In the genomic region with DNA sequence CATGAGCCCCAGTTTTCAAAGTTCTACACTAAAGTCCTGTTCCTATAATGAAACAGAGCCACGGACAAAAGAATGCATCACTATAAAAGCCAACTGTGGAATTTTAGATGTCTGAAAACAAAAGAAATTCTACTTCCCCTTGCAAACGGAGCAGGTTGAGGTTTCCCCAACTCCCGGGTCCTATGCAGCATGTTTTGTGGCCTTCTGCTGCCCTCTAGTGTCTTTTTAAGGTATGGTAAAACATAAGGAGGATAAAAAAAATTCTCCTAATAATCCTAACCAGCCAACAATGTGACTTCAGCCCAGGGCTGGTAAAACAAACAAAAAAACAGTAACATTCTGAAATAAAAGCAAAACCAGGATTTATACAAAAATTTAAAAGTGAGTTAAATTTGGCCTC, we compare ENCODE assay signal across 8 cellular contexts.
A peak's percentile ranks its signal among the peaks of the same experiment; 100 is the strongest.
DNase-seq lines count a peak whose midpoint lies in the region; ATAC-seq and TF ChIP-seq lines count a peak whose summit lies in the region.

No MANE protein-coding gene starts in this region.

- H3K36me3 Mint-ChIP-seq in T-helper 2 cell treated with Interferon-gamma antibody and Interleukin-4, amounts not matched to agents 5 μg/mL and 100 μg/mL, for 36 hours (ENCODE audit: low read depth) = no peaks in the 10 kb centered on the region

- peak overlapping the region; percentile 37 for H3K27ac ChIP-seq in WERI-Rb-1

- H3K9me3 Mint-ChIP-seq in T-helper 2 cell treated with Interferon-gamma antibody and Interleukin-4, amounts not matched to agents 5 μg/mL and 100 μg/mL, for 36 hours = no peaks in the 10 kb centered on the region

- peak overlapping the region; percentile 54 for H3K4me3 ChIP-seq in WERI-Rb-1 (ENCODE audit: low read depth, low read length)

- TF ChIP-seq CTCF in WERI-Rb-1 (IDR thresholded peaks at IDR 0.05; ENCODE audit: low read depth, low read length) = peak; percentile 49; the same call in 1 of the 2 replicates

- H3K27ac Mint-ChIP-seq in T-helper 2 cell treated with Interferon-gamma antibody and Interleukin-4, amounts not matched to agents 5 μg/mL and 100 μg/mL, for 36 hours = no peak overlapping the region

- H3K4me1 Mint-ChIP-seq in T-helper 2 cell treated with Interferon-gamma antibody and Interleukin-4, amounts not matched to agents 5 μg/mL and 100 μg/mL, for 36 hours (ENCODE audit: low read depth) = no peaks in the 10 kb centered on the region

- H3K4me3 Mint-ChIP-seq in T-helper 2 cell treated with Interferon-gamma antibody and Interleukin-4, amounts not matched to agents 5 μg/mL and 100 μg/mL, for 36 hours = no peak overlapping the region

- H3K9me3 ChIP-seq in WERI-Rb-1 (ENCODE audit: severe bottlenecking) = no peaks in the 10 kb centered on the region

- DNase-seq in DMS153 (lab: John Stamatoyannopoulos, UW) (peak; percentile 62), GM19238 (ENCODE audit: insufficient read length, low spot score) (peak; percentile 35), NCI-H2107 (lab: John Stamatoyannopoulos, UW) (peak; percentile 50), WERI-Rb-1 (peak; percentile 57), fibroblast of the conjunctiva (ENCODE audit: low read depth) (peak; percentile 27), non-pigmented ciliary epithelial cell (ENCODE audit: low read depth) (peak; percentile 31)
- no peak for DNase-seq in T-helper 2 cell treated with Interferon-gamma antibody and Interleukin-4, amounts not matched to agents 5 μg/mL and 100 μg/mL, for 36 hours (ENCODE audit: low spot score)

- peak; percentile 82 for ATAC-seq in HG03108 (IDR thresholded peaks at IDR 0.05; ENCODE audit: unreplicated experiment)

- H3K27me3 Mint-ChIP-seq in T-helper 2 cell treated with Interferon-gamma antibody and Interleukin-4, amounts not matched to agents 5 μg/mL and 100 μg/mL, for 36 hours (ENCODE audit: low read depth) = no peaks in the 10 kb centered on the region

- H3K36me3 ChIP-seq in WERI-Rb-1 = no peaks in the 10 kb centered on the region

- H3K27me3 ChIP-seq in WERI-Rb-1 (ENCODE audit: insufficient read depth, low read depth, severe bottlenecking) = no peaks in the 10 kb centered on the region
